In the genomic region with DNA sequence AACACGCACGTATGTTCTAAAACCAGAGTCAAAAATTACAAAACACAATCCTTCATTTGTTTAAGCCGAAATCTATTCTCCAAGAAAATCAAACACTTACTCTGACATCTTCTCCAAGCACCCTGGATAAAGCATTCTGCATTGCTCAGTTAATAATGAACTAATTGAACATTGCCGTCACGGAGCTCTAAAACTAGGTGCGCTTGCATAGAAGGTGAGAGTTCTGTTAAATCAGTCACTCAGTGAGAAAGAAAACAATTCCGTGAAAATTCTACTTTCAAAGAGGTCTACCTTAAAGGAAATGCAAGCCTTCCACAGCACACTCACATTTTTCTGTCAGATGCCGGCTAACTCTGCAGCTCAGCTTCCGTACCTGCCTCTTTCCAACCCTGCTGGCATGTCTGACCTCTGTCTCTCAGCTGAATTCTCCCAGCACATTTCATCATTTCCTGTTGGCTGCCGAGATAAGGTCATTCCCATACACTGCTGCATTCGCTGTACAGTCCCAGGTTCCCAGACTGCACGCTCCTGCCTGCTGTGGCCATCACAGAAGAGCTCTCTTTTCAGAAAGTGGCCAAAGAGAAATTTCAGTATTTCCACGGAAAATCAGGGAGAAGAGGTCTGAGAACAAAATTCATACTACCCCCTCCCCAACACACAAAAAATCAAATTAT, we compare ENCODE assay signal across 8 cellular contexts. TPM values are rescaled to one million over a fixed set of nuclear protein-coding genes. Genes with fewer than 3 reads are reported as not detected.
DNase-seq lines count a peak whose midpoint lies in the region; ATAC-seq and TF ChIP-seq lines count a peak whose summit lies in the region.

No MANE protein-coding gene starts in this region.

- H3K4me3 ChIP-seq in AG10803 (ENCODE audit: low read length) (no peak overlapping the region), ascending aorta (peak overlapping the region; percentile 35), kidney epithelial cell (ENCODE audit: low read depth, low read length) (peak overlapping the region; percentile 17), stomach (peak overlapping the region; percentile 5 to 29 (median 22))

- TF ChIP-seq POLR2A in stomach (IDR thresholded peaks at IDR 0.05): no peak

- H3K4me1 ChIP-seq in ascending aorta (peaks cover 9 to 47% of the 10 kb centered on the region in 2 donors), stomach (peaks cover 31 to 78% (median 55%) of the 10 kb centered on the region in 4 donors)

- intact Hi-C loops in ascending aorta (cut with DNase I) (loop anchor here (1.0 kb wide), 1 partner anchor 14 kb away; no protein-coding TSS in a partner anchor), stomach (cut with DNase I; ENCODE audit: low total_unique reads) (no loop called here)

- TF ChIP-seq CTCF in AG10803 (conservative IDR thresholded peaks at IDR 0.05; ENCODE audit: low read length): no peak
- TF ChIP-seq CTCF in ascending aorta (IDR thresholded peaks at IDR 0.05): no peak
- no peak for TF ChIP-seq CTCF in kidney epithelial cell (IDR thresholded peaks at IDR 0.05; ENCODE audit: insufficient read depth, low read length, poor library complexity, severe bottlenecking)
- no peak for TF ChIP-seq CTCF in stomach (IDR thresholded peaks at IDR 0.05)

- H3K27me3 ChIP-seq in ascending aorta: no peaks in the 10 kb centered on the region
- no peaks in the 10 kb centered on the region for H3K27me3 ChIP-seq in kidney epithelial cell (ENCODE audit: control insufficient read depth, insufficient read depth, low read length)
- no peaks in the 10 kb centered on the region for H3K27me3 ChIP-seq in stomach

- no peak for ATAC-seq in GM18870 (IDR thresholded peaks at IDR 0.05; ENCODE audit: unreplicated experiment)
- no peak for ATAC-seq in GM21825 (IDR thresholded peaks at IDR 0.05; ENCODE audit: unreplicated experiment)

- H3K36me3 ChIP-seq in ascending aorta: peaks cover 0 to 10% of the 10 kb centered on the region in 2 donors
- H3K36me3 ChIP-seq in kidney epithelial cell (ENCODE audit: control insufficient read depth, insufficient read depth, low read length): no peaks in the 10 kb centered on the region
- peaks cover 0 to 9% (median 6%) of the 10 kb centered on the region in 4 donors for H3K36me3 ChIP-seq in stomach

- no peak for TF ChIP-seq EP300 in stomach (IDR thresholded peaks at IDR 0.05)

- H3K9me3 ChIP-seq in ascending aorta: no peaks in the 10 kb centered on the region
- no peaks in the 10 kb centered on the region for H3K9me3 ChIP-seq in stomach

- 17 to 31% (median 22%) methylated on average over 13 of the region's 13 CpGs for WGBS in stomach, 5 donors

- H3K27ac ChIP-seq in ascending aorta: peak overlapping the region; percentile 1 to 35
- peak overlapping the region; percentile 19 to 80 (median 77) for H3K27ac ChIP-seq in stomach

- peak; percentile 43 for DNase-seq in AG10803 (ENCODE audit: low read depth)
- DNase-seq in HuH-7.5 (ENCODE audit: low spot score): peak; percentile 75
- DNase-seq in ascending aorta (ENCODE audit: low spot score in 2 of 2): peak in 1 of 2 donors; percentile 85
- DNase-seq in kidney epithelial cell (ENCODE audit: low read depth): peak; percentile 78
- peak; percentile 78 for DNase-seq in stomach
- no peak for DNase-seq in stimulated activated CD4-positive, alpha-beta T cell treated with anti-CD3 and anti-CD28 coated beads, Interleukin-12 subunit alpha, Interleukin-12 subunit beta, amount 100 ng/mL, for 4 hours

RNA-seq across cellular contexts. Expression of a gene that starts 55.3 kb away (rescaled TPM):
- total RNA-seq in ascending aorta (95.5 TPM), kidney epithelial cell (62.9 and 72.2 TPM in 2 replicates), stomach (100 to 1,000 TPM in 2 of 5 donors, 10 to 100 TPM in 3; 69.8 to 154 (median 87.9) TPM)
- 10 to 100 TPM; 24.9 to 44.0 (median 34.7) TPM for polyA plus RNA-seq in stomach
